10 cellular contexts compared by ENCODE assay signal in genomic region chr10:114615600-114616007, GRCh38. TPM values are rescaled to one million over a fixed set of nuclear protein-coding genes. Genes with fewer than 3 reads are reported as not detected.
DNase-seq lines count a peak whose midpoint lies in the region; ATAC-seq, FAIRE-seq and TF ChIP-seq lines count a peak whose summit lies in the region.
"Had no signal": no experiment of that assay in that cellular context is flagged by ENCODE, and none has a peak within 500 bp of the region (broad histone marks: within the 10 kb centered on the region; RNA-seq: fewer than 3 reads in every experiment).

No MANE protein-coding gene starts in this region.

- peaks cover 11% of the 10 kb centered on the region for H3K36me3 Mint-ChIP-seq in Caco-2 (ENCODE audit: insufficient read depth, unreplicated experiment)
- no peaks in the 10 kb centered on the region for H3K36me3 Mint-ChIP-seq in activated CD4-positive, alpha-beta memory T cell treated with anti-CD3 and anti-CD28 coated beads for 36 hours
- H3K36me3 Mint-ChIP-seq: activated naive CD4-positive, alpha-beta T cell treated with anti-CD3 and anti-CD28 coated beads, Interleukin-2, amount 50 U/mL, for 24 hours had no signal

- intact Hi-C loops in Caco-2 (cut with micrococcal nuclease; ENCODE audit: unreplicated experiment) = no loop called here
- intact Hi-C loops in activated CD4-positive, alpha-beta memory T cell treated with anti-CD3 and anti-CD28 coated beads for 36 hours (cut with micrococcal nuclease) = loop anchor here (1.0 to 2.0 kb wide), 5 partner anchors 15 to 241 kb away; no protein-coding TSS in a partner anchor

- no peak overlapping the region for H3K4me3 ChIP-seq in Caco-2 (ENCODE audit: low read depth, low read length)

- no peak overlapping the region for H3K4me3 Mint-ChIP-seq in Caco-2 (ENCODE audit: unreplicated experiment)
- no peak overlapping the region for H3K4me3 Mint-ChIP-seq in activated CD4-positive, alpha-beta memory T cell treated with anti-CD3 and anti-CD28 coated beads for 36 hours
- H3K4me3 Mint-ChIP-seq: activated naive CD4-positive, alpha-beta T cell treated with anti-CD3 and anti-CD28 coated beads, Interleukin-2, amount 50 U/mL, for 24 hours had no signal

- POLR2A ChIA-PET in Caco-2 (lab: Charles Lee) = no interaction called here
- POLR2A ChIA-PET in activated CD4-positive, alpha-beta memory T cell treated with anti-CD3 and anti-CD28 coated beads for 36 hours (lab: Charles Lee) = interaction anchor here (0.6 to 0.9 kb wide), 3 partner anchors 19 to 995 kb away, joined by 3 to 6 read pairs (median 3); no protein-coding TSS in a partner anchor

- peaks cover 26% of the 10 kb centered on the region for H3K4me1 Mint-ChIP-seq in Caco-2 (ENCODE audit: low read depth, unreplicated experiment)
- peaks cover 9% of the 10 kb centered on the region for H3K4me1 Mint-ChIP-seq in activated CD4-positive, alpha-beta memory T cell treated with anti-CD3 and anti-CD28 coated beads for 36 hours (ENCODE audit: low read depth)

- no peak for FAIRE-seq in GM19239 (lab: Jason Lieb, UNC)

- H3K36me3 ChIP-seq in Caco-2 (ENCODE audit: control insufficient read depth, insufficient read depth, low read length) = no peaks in the 10 kb centered on the region

- peak overlapping the region; percentile 21 for H3K27ac Mint-ChIP-seq in Caco-2 (ENCODE audit: unreplicated experiment)
- H3K27ac Mint-ChIP-seq in activated CD4-positive, alpha-beta memory T cell treated with anti-CD3 and anti-CD28 coated beads for 36 hours = no peak overlapping the region
- H3K27ac Mint-ChIP-seq: activated naive CD4-positive, alpha-beta T cell treated with anti-CD3 and anti-CD28 coated beads, Interleukin-2, amount 50 U/mL, for 24 hours had no signal

- peaks cover 31% of the 10 kb centered on the region for H3K4me1 ChIP-seq in Caco-2

- TF ChIP-seq CTCF in Caco-2 (IDR thresholded peaks at IDR 0.05; ENCODE audit: insufficient read depth in 1 of 2, low read depth in 1 of 2, low read length in 1 of 2, severe bottlenecking in 1 of 2, unreplicated experiment in 1 of 2) = no peak

- peaks cover 11% of the 10 kb centered on the region for H3K9me3 Mint-ChIP-seq in Caco-2 (ENCODE audit: unreplicated experiment)
- no peaks in the 10 kb centered on the region for H3K9me3 Mint-ChIP-seq in activated CD4-positive, alpha-beta memory T cell treated with anti-CD3 and anti-CD28 coated beads for 36 hours
- H3K9me3 Mint-ChIP-seq: activated naive CD4-positive, alpha-beta T cell treated with anti-CD3 and anti-CD28 coated beads, Interleukin-2, amount 50 U/mL, for 24 hours had no signal

- ATAC-seq in HG02943 (IDR thresholded peaks at IDR 0.05; ENCODE audit: low read depth, unreplicated experiment) = peak; percentile 91

- no TSS peak for BruUV-seq in Caco-2 (replicated peaks; lab: Mats Ljungman, UMichigan)

- no peaks in the 10 kb centered on the region for H3K9me3 ChIP-seq in Caco-2

- no peaks in the 10 kb centered on the region for H3K27me3 ChIP-seq in Caco-2 (replicated peaks; ENCODE audit: control insufficient read depth, insufficient read depth, low read length)

- H3K27me3 Mint-ChIP-seq in Caco-2 (ENCODE audit: insufficient read depth, unreplicated experiment) = no peaks in the 10 kb centered on the region
- peaks cover 2% of the 10 kb centered on the region for H3K27me3 Mint-ChIP-seq in activated CD4-positive, alpha-beta memory T cell treated with anti-CD3 and anti-CD28 coated beads for 36 hours
- H3K27me3 Mint-ChIP-seq: activated naive CD4-positive, alpha-beta T cell treated with anti-CD3 and anti-CD28 coated beads, Interleukin-2, amount 50 U/mL, for 24 hours had no signal

- no peak for DNase-seq in Caco-2
- peak; percentile 21 for DNase-seq in GM19239 (ENCODE audit: insufficient read length, low spot score)
- peak; percentile 53 for DNase-seq in activated CD4-positive, alpha-beta memory T cell treated with anti-CD3 and anti-CD28 coated beads for 36 hours
- no peak for DNase-seq in RKO (ENCODE audit: low spot score)
- no peak for DNase-seq in HUDEP-2 (lab: John Stamatoyannopoulos, UW; ENCODE audit: unreplicated experiment in 76 of 76)
- no peak for DNase-seq in D341Med (ENCODE audit: low spot score)
- no peak for DNase-seq in hippocampal formation (lab: John Stamatoyannopoulos, UW)
- DNase-seq: nucleus accumbens had no signal

- CTCF ChIA-PET in Caco-2 (lab: Charles Lee) = no interaction called here
- CTCF ChIA-PET in activated CD4-positive, alpha-beta memory T cell treated with anti-CD3 and anti-CD28 coated beads for 36 hours (lab: Charles Lee) = interaction anchor here (0.6 to 1.3 kb wide), 3 partner anchors 66 to 772 kb away, joined by 3 to 5 read pairs (median 3); no protein-coding TSS in a partner anchor

RNA-seq across cellular contexts. Expression of gene ABLIM1, which starts 42.5 kb away (rescaled TPM):
- 71.7 and 79.3 TPM in 2 replicates for total RNA-seq in Caco-2 (2022)
- total RNA-seq in activated CD4-positive, alpha-beta memory T cell treated with anti-CD3 and anti-CD28 coated beads for 36 hours = 100 to 1,000 TPM; 119 to 128 TPM

Comparison
In these comparisons a context has a peak if more than half of its experiments do, and no peak if none do; other contexts are left out.
1. DNase-seq: peak in GM19239 (single experiment) and activated CD4-positive, alpha-beta memory T cell treated with anti-CD3 and anti-CD28 coated beads for 36 hours (single experiment); none in Caco-2 (0 of 2), RKO (single experiment), HUDEP-2 (0 of 76), D341Med (single experiment) and hippocampal formation (0 of 2).